In the genomic region with DNA sequence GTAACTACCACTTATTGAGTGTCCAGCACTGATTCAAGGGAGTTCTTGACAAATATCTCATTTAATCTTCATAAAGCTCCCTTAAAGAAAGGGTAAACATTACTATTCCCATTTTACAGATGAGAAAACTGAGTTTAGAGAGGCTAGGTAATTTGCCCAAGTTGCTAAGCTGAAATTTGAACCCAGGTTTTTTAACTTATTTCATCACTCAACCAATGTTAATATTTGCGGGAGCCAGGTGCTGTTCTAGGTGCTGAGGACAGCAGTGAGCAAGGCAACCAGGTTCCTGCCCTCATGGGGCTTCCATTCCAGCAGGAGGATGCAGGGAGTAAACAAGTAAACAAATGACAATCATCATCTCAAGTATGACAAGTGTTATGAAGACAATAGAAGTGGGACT, we compare ENCODE assay signal across 8 cellular contexts.
"Had no signal": no experiment of that assay in that cellular context is flagged by ENCODE, and none has a peak within 500 bp of the region (broad histone marks: within the 10 kb centered on the region; RNA-seq: fewer than 3 reads in every experiment).

No MANE protein-coding gene starts in this region.

- H3K4me2 ChIP-seq: KMS-11 had no signal

- H3K9ac ChIP-seq: KMS-11 had no signal

- ATAC-seq: HepG2 had no signal

- DNase-seq: IMR-90, Karpas-422, KBM-7, KG1 had no signal

- H3K27ac ChIP-seq: HL-60, KMS-11 had no signal

- FAIRE-seq: HepG2, HTR-8/SVneo had no signal
